ENCODE assay signal across 7 cellular contexts in the genomic region with DNA sequence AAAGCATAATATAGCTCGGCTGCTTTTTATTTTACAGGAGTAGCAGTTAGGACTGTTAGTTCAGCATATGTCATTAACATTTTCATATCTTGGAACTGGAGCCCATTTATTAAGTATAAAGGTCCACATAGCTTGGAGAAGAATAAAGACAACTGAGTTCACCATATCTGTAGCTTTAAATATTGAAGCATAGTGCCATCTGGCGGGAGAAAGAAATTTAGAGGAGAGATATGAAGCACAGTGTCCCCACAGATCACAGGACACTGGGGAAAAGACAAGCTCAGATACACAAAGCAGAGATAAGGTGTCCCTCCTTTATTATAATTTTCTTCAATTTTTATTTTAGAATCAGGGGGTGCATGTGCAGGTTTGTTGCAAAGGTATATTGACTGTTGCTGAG.
DNase-seq lines count a peak whose midpoint lies in the region; ATAC-seq and TF ChIP-seq lines count a peak whose summit lies in the region.

No MANE protein-coding gene starts in this region.

- no peak overlapping the region for H3K27ac ChIP-seq in uterus

- no peak for ATAC-seq in HG03460 (IDR thresholded peaks at IDR 0.05; ENCODE audit: unreplicated experiment)

- H3K36me3 ChIP-seq in adipocyte (ENCODE audit: control insufficient read depth, insufficient read depth, low read length, severe bottlenecking), result no peaks in the 10 kb centered on the region
- H3K36me3 ChIP-seq in uterus, result no peaks in the 10 kb centered on the region

- POLR2A ChIA-PET in GM10248 (lab: Yijun Ruan, JAX), result no interaction called here

- no peaks in the 10 kb centered on the region for H3K4me1 ChIP-seq in adipocyte (ENCODE audit: control insufficient read depth, insufficient read depth, low read length)
- no peaks in the 10 kb centered on the region for H3K4me1 ChIP-seq in uterus

- peak; percentile 30 for TF ChIP-seq CTCF in GM10248 (IDR thresholded peaks at IDR 0.05; ENCODE audit: control extremely low read depth, extremely low read depth, low read depth, missing control alignments)
- peak in 3 of 4 experiments; percentile 7 to 32 (median 24) for TF ChIP-seq CTCF in uterus (IDR thresholded peaks at IDR 0.05)

- H3K4me3 ChIP-seq in adipocyte (ENCODE audit: low read length), result no peak overlapping the region
- H3K4me3 ChIP-seq in uterus, result no peak overlapping the region

- DNase-seq in GM10248 (ENCODE audit: extremely low spot score) (peak; percentile 10), HCEC 1CT (peak; percentile 45), NCI-H1930 (lab: John Stamatoyannopoulos, UW) (peak; percentile 72 to 81), adipocyte (ENCODE audit: low read depth) (peak; percentile 72), iPS-NIHi11 (ENCODE audit: low spot score) (peak; percentile 29), uterus (no peak)

- CTCF ChIA-PET in GM10248 (lab: Yijun Ruan, JAX), result interaction anchor here (0.9 to 1.3 kb wide), 13 partner anchors 12 to 1508 kb away, joined by 3 to 5 read pairs (median 3); no protein-coding TSS in a partner anchor

- no peak for TF ChIP-seq POLR2A in uterus (IDR thresholded peaks at IDR 0.05)

- intact Hi-C loops in uterus (cut with DNase I; ENCODE audit: low total_unique reads), result no loop called here

- H3K9ac ChIP-seq in adipocyte (ENCODE audit: low read length), result no peak overlapping the region

- H3K9me3 ChIP-seq in adipocyte (ENCODE audit: control insufficient read depth, low read length) (no peaks in the 10 kb centered on the region), uterus (no peaks in the 10 kb centered on the region)

- H3K27me3 ChIP-seq in adipocyte (replicated peaks; ENCODE audit: control insufficient read depth, insufficient read depth, low read length), result no peaks in the 10 kb centered on the region
- H3K27me3 ChIP-seq in uterus, result no peaks in the 10 kb centered on the region

Comparison
In these comparisons a context has a peak if more than half of its experiments do, and no peak if none do; other contexts are left out.
1. DNase-seq: peak in GM10248 (single experiment), HCEC 1CT (single experiment), NCI-H1930 (2 of 2), adipocyte (single experiment) and iPS-NIHi11 (single experiment); none in uterus (0 of 2).